ENCODE assay signal across 19 cellular contexts in genomic region chr4:20268028-20268427, GRCh38. TPM values are rescaled to one million over a fixed set of nuclear protein-coding genes. Genes with fewer than 3 reads are reported as not detected.
DNase-seq lines count a peak whose midpoint lies in the region; ATAC-seq and TF ChIP-seq lines count a peak whose summit lies in the region.
"Had no signal": no experiment of that assay in that cellular context is flagged by ENCODE, and none has a peak within 500 bp of the region (broad histone marks: within the 10 kb centered on the region; RNA-seq: fewer than 3 reads in every experiment).

No MANE protein-coding gene starts in this region.

- no peak for ATAC-seq in HG02642 (IDR thresholded peaks at IDR 0.05; ENCODE audit: poor library complexity, unreplicated experiment)
- ATAC-seq in GM18873 (IDR thresholded peaks at IDR 0.05; ENCODE audit: low FRiP score, unreplicated experiment), result no peak
- ATAC-seq: CD8-positive, alpha-beta T cell; HCT116 had no signal

- no peak overlapping the region for H3K4me3 ChIP-seq in ascending aorta
- H3K4me3 ChIP-seq: BLaER1, GM23248 had no signal

- H3K9me3 ChIP-seq in ascending aorta, result no peaks in the 10 kb centered on the region
- H3K9me3 ChIP-seq: BLaER1, Caco-2 had no signal

- no peaks in the 10 kb centered on the region for H3K27me3 Mint-ChIP-seq in osteocyte (ENCODE audit: unreplicated experiment)
- H3K27me3 Mint-ChIP-seq: B cell; CD4-positive, CD25-positive, alpha-beta regulatory T cell had no signal

- peaks cover 41% of the 10 kb centered on the region for H3K4me1 Mint-ChIP-seq in osteocyte (ENCODE audit: unreplicated experiment)
- H3K4me1 Mint-ChIP-seq: B cell; CD4-positive, CD25-positive, alpha-beta regulatory T cell had no signal

- H3K27me3 ChIP-seq in ascending aorta, result no peaks in the 10 kb centered on the region
- H3K27me3 ChIP-seq: BLaER1 had no signal

- no peaks in the 10 kb centered on the region for H3K36me3 ChIP-seq in ascending aorta
- H3K36me3 ChIP-seq: BLaER1 had no signal

- peak overlapping the region; percentile 29 for H3K27ac Mint-ChIP-seq in osteocyte (ENCODE audit: unreplicated experiment)
- H3K27ac Mint-ChIP-seq: B cell; CD4-positive, CD25-positive, alpha-beta regulatory T cell; CD8-positive, alpha-beta T cell; H9 had no signal

- no peaks in the 10 kb centered on the region for H3K9me3 Mint-ChIP-seq in osteocyte (ENCODE audit: unreplicated experiment)
- H3K9me3 Mint-ChIP-seq: H9 had no signal

- H3K27ac ChIP-seq in ascending aorta, result peak overlapping the region; percentile 69 to 83
- H3K27ac ChIP-seq: BLaER1, C4-2B, GM23248 had no signal

- H3K4me3 Mint-ChIP-seq in osteocyte (ENCODE audit: unreplicated experiment), result no peak overlapping the region
- H3K4me3 Mint-ChIP-seq: B cell; CD4-positive, CD25-positive, alpha-beta regulatory T cell; CD8-positive, alpha-beta T cell; H9 had no signal

- TF ChIP-seq CTCF in ascending aorta (IDR thresholded peaks at IDR 0.05) (no peak), osteocyte (IDR thresholded peaks at IDR 0.05) (no peak)

- intact Hi-C loops in ascending aorta (cut with DNase I), result no loop called here

- DNase-seq in EL (peak; percentile 18), ascending aorta (ENCODE audit: low spot score in 2 of 2) (no peak), osteocyte (ENCODE audit: extremely low spot score, unreplicated experiment) (no peak)
- no peak for DNase-seq in activated CD4-positive, CD25-positive, alpha-beta regulatory T cell treated with anti-CD3 and anti-CD28 coated beads, Interleukin-2, amount 50 U/mL, for 72 hours
- DNase-seq: Caco-2; CD4-positive, CD25-positive, alpha-beta regulatory T cell; CD8-positive, alpha-beta T cell; DMS153; DND-41; GF-D8; GM23248; H9 had no signal

- peaks cover 0 to 12% of the 10 kb centered on the region in 2 donors for H3K4me1 ChIP-seq in ascending aorta
- H3K4me1 ChIP-seq: BLaER1, Caco-2 had no signal

- H3K36me3 Mint-ChIP-seq in osteocyte (ENCODE audit: unreplicated experiment), result peaks cover 7% of the 10 kb centered on the region
- H3K36me3 Mint-ChIP-seq: CD4-positive, CD25-positive, alpha-beta regulatory T cell; CD8-positive, alpha-beta T cell had no signal

RNA-seq across cellular contexts. Expression of gene SLIT2, which starts 16.3 kb away (rescaled TPM):
- total RNA-seq in ascending aorta, result 25.2 TPM
- total RNA-seq in osteocyte, result 45.6 and 55.6 TPM in 2 replicates
- total RNA-seq: B cell; CD4-positive, CD25-positive, alpha-beta regulatory T cell; CD8-positive, alpha-beta T cell; G401 had no signal
